In the genomic region with DNA sequence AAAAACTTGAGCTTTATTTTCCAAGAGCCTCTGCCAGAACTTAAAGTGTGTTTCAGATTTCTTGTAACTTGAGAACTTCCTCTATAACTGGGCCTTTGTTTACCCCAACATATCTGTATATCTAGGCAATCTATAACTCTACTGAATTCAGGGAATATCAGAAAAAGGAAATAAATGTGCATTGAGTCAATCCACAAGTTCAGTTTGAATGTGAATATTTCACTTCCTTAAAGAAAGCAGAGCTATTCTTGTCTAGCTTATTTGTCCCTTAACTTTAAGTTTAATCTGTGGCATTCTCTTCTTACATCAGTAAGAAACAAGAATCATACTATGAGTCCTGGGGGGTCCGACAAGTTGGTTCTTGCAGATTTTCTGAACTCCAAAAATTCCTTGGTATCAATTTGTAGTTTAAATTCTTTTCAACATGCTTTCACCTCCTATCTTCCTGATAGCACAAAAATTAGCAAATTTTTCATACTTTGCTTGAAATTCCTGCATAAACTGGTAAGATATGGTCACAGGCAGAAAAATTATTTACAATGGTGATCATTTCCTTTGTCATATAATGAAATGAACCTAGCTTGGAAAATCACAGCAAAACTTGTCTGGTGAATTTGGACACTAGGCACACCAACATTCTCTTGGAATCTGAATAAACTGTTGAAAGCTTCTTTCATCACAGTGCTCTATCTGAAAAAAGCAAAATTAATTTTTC, we compare ENCODE assay signal across 14 cellular contexts. TPM values are rescaled to one million over a fixed set of nuclear protein-coding genes. Genes with fewer than 3 reads are reported as not detected.
DNase-seq lines count a peak whose midpoint lies in the region; ATAC-seq and TF ChIP-seq lines count a peak whose summit lies in the region.
"Had no signal": no experiment of that assay in that cellular context is flagged by ENCODE, and none has a peak within 500 bp of the region (broad histone marks: within the 10 kb centered on the region; RNA-seq: fewer than 3 reads in every experiment).

No MANE protein-coding gene starts in this region.

- POLR2A ChIA-PET in activated CD8-positive, alpha-beta T cell treated with anti-CD3 and anti-CD28 coated beads, Interleukin-2, amount 10 ng/mL, durations not matched to agents 7 days and 5 days (lab: Charles Lee), result interaction anchor here (1.0 to 1.1 kb wide), 2 partner anchors 8 to 33 kb away, joined by 3 read pairs; no protein-coding TSS in a partner anchor
- POLR2A ChIA-PET in activated CD8-positive, alpha-beta T cell treated with anti-CD3 and anti-CD28 coated beads for 36 hours (lab: Charles Lee), result interaction anchor here (1.2 to 1.3 kb wide), 2 partner anchors 32 to 43 kb away, joined by 3 read pairs; no protein-coding TSS in a partner anchor

- H3K36me3 Mint-ChIP-seq in activated CD8-positive, alpha-beta T cell treated with anti-CD3 and anti-CD28 coated beads, Interleukin-2, amount 10 ng/mL, durations not matched to agents 7 days and 5 days (ENCODE audit: low read depth), result peaks cover 15% of the 10 kb centered on the region
- peaks cover 4% of the 10 kb centered on the region for H3K36me3 Mint-ChIP-seq in activated CD8-positive, alpha-beta T cell treated with anti-CD3 and anti-CD28 coated beads for 36 hours (ENCODE audit: low read depth)
- no peaks in the 10 kb centered on the region for H3K36me3 Mint-ChIP-seq in effector memory CD8-positive, alpha-beta T cell (ENCODE audit: insufficient read depth)

- H3K4me3 Mint-ChIP-seq in activated CD8-positive, alpha-beta T cell treated with anti-CD3 and anti-CD28 coated beads, Interleukin-2, amount 10 ng/mL, durations not matched to agents 7 days and 5 days, result no peak overlapping the region
- no peak overlapping the region for H3K4me3 Mint-ChIP-seq in activated CD8-positive, alpha-beta T cell treated with anti-CD3 and anti-CD28 coated beads for 36 hours
- no peak overlapping the region for H3K4me3 Mint-ChIP-seq in effector memory CD8-positive, alpha-beta T cell
- H3K4me3 Mint-ChIP-seq: central memory CD8-positive, alpha-beta T cell; naive thymus-derived CD4-positive, alpha-beta T cell had no signal

- H3K4me1 Mint-ChIP-seq in activated CD8-positive, alpha-beta T cell treated with anti-CD3 and anti-CD28 coated beads, Interleukin-2, amount 10 ng/mL, durations not matched to agents 7 days and 5 days (ENCODE audit: low read depth), result peaks cover 61% of the 10 kb centered on the region
- peaks cover 48% of the 10 kb centered on the region for H3K4me1 Mint-ChIP-seq in activated CD8-positive, alpha-beta T cell treated with anti-CD3 and anti-CD28 coated beads for 36 hours (ENCODE audit: low read depth)
- H3K4me1 Mint-ChIP-seq in effector memory CD8-positive, alpha-beta T cell (ENCODE audit: low read depth in 2 of 2), result peaks cover 13 to 17% of the 10 kb centered on the region in 2 donors

- peak overlapping the region; percentile 8 for H3K27ac Mint-ChIP-seq in activated CD8-positive, alpha-beta T cell treated with anti-CD3 and anti-CD28 coated beads, Interleukin-2, amount 10 ng/mL, durations not matched to agents 7 days and 5 days
- no peak overlapping the region for H3K27ac Mint-ChIP-seq in activated CD8-positive, alpha-beta T cell treated with anti-CD3 and anti-CD28 coated beads for 36 hours
- H3K27ac Mint-ChIP-seq in effector memory CD8-positive, alpha-beta T cell, result no peak overlapping the region

- H3K9me3 Mint-ChIP-seq in activated CD8-positive, alpha-beta T cell treated with anti-CD3 and anti-CD28 coated beads, Interleukin-2, amount 10 ng/mL, durations not matched to agents 7 days and 5 days (ENCODE audit: insufficient read depth), result peaks cover 16% of the 10 kb centered on the region
- peaks cover 6% of the 10 kb centered on the region for H3K9me3 Mint-ChIP-seq in activated CD8-positive, alpha-beta T cell treated with anti-CD3 and anti-CD28 coated beads for 36 hours
- no peaks in the 10 kb centered on the region for H3K9me3 Mint-ChIP-seq in effector memory CD8-positive, alpha-beta T cell
- H3K9me3 Mint-ChIP-seq: central memory CD8-positive, alpha-beta T cell had no signal

- TF ChIP-seq CTCF in activated CD8-positive, alpha-beta T cell treated with anti-CD3 and anti-CD28 coated beads for 36 hours (IDR thresholded peaks at IDR 0.05), result no peak

- intact Hi-C loops in activated CD8-positive, alpha-beta T cell treated with anti-CD3 and anti-CD28 coated beads for 36 hours (cut with micrococcal nuclease), result no loop called here

- H3K27me3 Mint-ChIP-seq in activated CD8-positive, alpha-beta T cell treated with anti-CD3 and anti-CD28 coated beads, Interleukin-2, amount 10 ng/mL, durations not matched to agents 7 days and 5 days (ENCODE audit: low read depth), result no peaks in the 10 kb centered on the region
- no peaks in the 10 kb centered on the region for H3K27me3 Mint-ChIP-seq in activated CD8-positive, alpha-beta T cell treated with anti-CD3 and anti-CD28 coated beads for 36 hours
- H3K27me3 Mint-ChIP-seq in effector memory CD8-positive, alpha-beta T cell, result no peaks in the 10 kb centered on the region
- H3K27me3 Mint-ChIP-seq: central memory CD8-positive, alpha-beta T cell had no signal

- DNase-seq in activated CD8-positive, alpha-beta T cell treated with anti-CD3 and anti-CD28 coated beads, Interleukin-2, amount 10 ng/mL, durations not matched to agents 7 days and 5 days, result no peak
- no peak for DNase-seq in activated CD8-positive, alpha-beta T cell treated with anti-CD3 and anti-CD28 coated beads for 36 hours
- no peak for DNase-seq in effector memory CD8-positive, alpha-beta T cell
- no peak for DNase-seq in HK-2 (ENCODE audit: unreplicated experiment)
- DNase-seq in NCI-H510A (lab: John Stamatoyannopoulos, UW), result no peak
- DNase-seq: KBM-7; naive thymus-derived CD4-positive, alpha-beta T cell; NCI-H1417 treated with DMSO at 0.1 percent for 48 hours; SIG-M5 had no signal

- no peak for ATAC-seq in activated CD8-positive, alpha-beta T cell treated with anti-CD3 and anti-CD28 coated beads, Interleukin-2, amount 10 ng/mL, durations not matched to agents 7 days and 5 days
- no peak for ATAC-seq in activated CD8-positive, alpha-beta T cell treated with anti-CD3 and anti-CD28 coated beads for 36 hours
- ATAC-seq in HG02571 (IDR thresholded peaks at IDR 0.05; ENCODE audit: unreplicated experiment) (peak; percentile 36), HG03432 (IDR thresholded peaks at IDR 0.05; ENCODE audit: unreplicated experiment) (peak; percentile 47), HG03108 (IDR thresholded peaks at IDR 0.05; ENCODE audit: unreplicated experiment) (no peak)
- no peak for ATAC-seq in effector memory CD8-positive, alpha-beta T cell (replicated peaks)
- ATAC-seq: gastroesophageal sphincter had no signal

- CTCF ChIA-PET in activated CD8-positive, alpha-beta T cell treated with anti-CD3 and anti-CD28 coated beads, Interleukin-2, amount 10 ng/mL, durations not matched to agents 7 days and 5 days (lab: Charles Lee), result interaction anchor here (0.7 to 2.1 kb wide), 8 partner anchors 9 to 75 kb away, joined by 3 to 9 read pairs (median 4); no protein-coding TSS in a partner anchor
- CTCF ChIA-PET in activated CD8-positive, alpha-beta T cell treated with anti-CD3 and anti-CD28 coated beads for 36 hours (lab: Charles Lee), result no interaction called here

RNA-seq across cellular contexts. Expression of gene ITGA1, which starts 19.8 kb away (rescaled TPM):
- total RNA-seq in activated CD8-positive, alpha-beta T cell treated with anti-CD3 and anti-CD28 coated beads, Interleukin-2, amount 10 ng/mL, durations not matched to agents 7 days and 5 days, result 10 to 100 TPM; 18.0 to 19.2 TPM
- 1 to 10 TPM; 5.1 to 6.0 TPM for total RNA-seq in activated CD8-positive, alpha-beta T cell treated with anti-CD3 and anti-CD28 coated beads for 36 hours

RNA-seq across cellular contexts. Expression of gene PELO, which starts 19.8 kb away (rescaled TPM):
- total RNA-seq in activated CD8-positive, alpha-beta T cell treated with anti-CD3 and anti-CD28 coated beads, Interleukin-2, amount 10 ng/mL, durations not matched to agents 7 days and 5 days, result 10 to 100 TPM; 22.9 to 25.7 TPM
- 10 to 100 TPM; 25.4 to 26.0 TPM for total RNA-seq in activated CD8-positive, alpha-beta T cell treated with anti-CD3 and anti-CD28 coated beads for 36 hours

Comparison
In these comparisons a context has a peak if more than half of its experiments do, and no peak if none do; other contexts are left out.
1. ATAC-seq: peak in HG02571 (single experiment) and HG03432 (single experiment); none in activated CD8-positive, alpha-beta T cell treated with anti-CD3 and anti-CD28 coated beads, Interleukin-2, amount 10 ng/mL, durations not matched to agents 7 days and 5 days (single experiment), activated CD8-positive, alpha-beta T cell treated with anti-CD3 and anti-CD28 coated beads for 36 hours (single experiment), effector memory CD8-positive, alpha-beta T cell (single experiment) and HG03108 (single experiment).